11 cellular contexts compared by ENCODE assay signal in the genomic region with DNA sequence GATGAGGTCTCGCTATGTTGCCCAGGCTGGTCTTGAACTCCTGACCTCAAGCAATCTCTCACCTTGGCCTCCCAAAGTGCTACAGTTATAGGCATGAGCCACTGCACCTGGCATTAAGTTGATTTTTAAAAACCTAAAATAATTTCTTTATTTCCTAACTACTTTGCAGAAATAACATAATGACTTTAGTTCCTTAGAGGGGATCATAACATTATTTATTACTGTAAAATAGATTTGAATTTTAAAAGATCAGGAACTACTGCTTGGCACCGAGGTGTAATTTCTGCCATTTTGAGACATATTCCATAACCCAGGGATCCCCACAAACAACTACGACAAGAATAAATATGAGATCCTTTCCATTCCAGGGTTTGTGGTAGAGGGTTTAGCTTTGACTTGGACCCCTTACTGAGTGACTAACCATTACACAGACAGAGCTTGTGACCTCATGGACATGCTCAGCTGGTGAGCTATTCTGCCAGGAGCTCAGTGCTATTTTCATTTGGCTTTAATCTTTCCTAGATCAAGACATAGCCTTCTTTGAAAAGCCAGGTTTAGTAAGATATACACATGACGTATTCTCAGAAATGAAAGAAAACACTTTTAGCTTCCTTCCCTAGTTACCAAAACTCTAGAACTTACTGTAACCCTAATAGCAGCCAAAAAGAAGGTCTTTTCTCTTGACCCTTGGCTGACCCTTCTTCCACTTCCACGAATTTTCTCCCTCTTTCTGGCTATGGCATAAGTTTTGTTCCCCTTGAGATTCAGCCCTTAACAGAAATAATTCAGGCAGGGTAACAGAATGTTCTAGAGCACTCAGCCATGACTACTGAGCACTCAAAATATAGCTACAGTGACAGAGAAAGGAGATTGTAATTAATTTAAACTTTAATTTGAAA.
DNase-seq lines count a peak whose midpoint lies in the region; ATAC-seq and TF ChIP-seq lines count a peak whose summit lies in the region.
"Had no signal": no experiment of that assay in that cellular context is flagged by ENCODE, and none has a peak within 500 bp of the region (broad histone marks: within the 10 kb centered on the region; RNA-seq: fewer than 3 reads in every experiment).

No MANE protein-coding gene starts in this region.

- POLR2A ChIA-PET in HEK293 (lab: Yijun Ruan, JAX) = no interaction called here

- no peaks in the 10 kb centered on the region for H3K4me1 ChIP-seq in HEK293 (ENCODE audit: control insufficient read depth, insufficient read depth, low read length)
- H3K4me1 ChIP-seq: Peyer's patch had no signal

- H3K36me3 ChIP-seq in HEK293 (ENCODE audit: control insufficient read depth in 2 of 2, insufficient read depth in 1 of 2, low read length in 2 of 2) = no peaks in the 10 kb centered on the region
- H3K36me3 ChIP-seq: Peyer's patch had no signal

- no peak for ATAC-seq in HG03159 (IDR thresholded peaks at IDR 0.05; ENCODE audit: unreplicated experiment)
- ATAC-seq in GM19463 (IDR thresholded peaks at IDR 0.05; ENCODE audit: unreplicated experiment) = no peak

- no peaks in the 10 kb centered on the region for H3K27me3 ChIP-seq in layer of hippocampus (ENCODE audit: control insufficient read depth, insufficient read depth, low read length)
- H3K27me3 ChIP-seq: Peyer's patch had no signal

- CTCF ChIA-PET in HEK293 (lab: Yijun Ruan, JAX) = no interaction called here

- H3K27ac ChIP-seq in HEK293 (ENCODE audit: extremely low read depth, low read depth, low read length) (no peak overlapping the region), layer of hippocampus (ENCODE audit: low read depth, low read length) (peak overlapping the region; percentile 21)

- TF ChIP-seq CTCF in HEK293 (tag by site-specific recombination; IDR thresholded peaks at IDR 0.05) = no peak

- H3K4me3 ChIP-seq in HEK293 (ENCODE audit: low read depth, low read length) = no peak overlapping the region
- H3K4me3 ChIP-seq: Peyer's patch had no signal

- DNase-seq in brain pericyte (ENCODE audit: low read depth, low spot score) (peak; percentile 80), stromal cell of bone marrow (ENCODE audit: low read depth) (peak; percentile 76), globus pallidus (ENCODE audit: low spot score) (no peak)
- no peak for DNase-seq in effector CD8-positive, alpha-beta T cell (lab: John Stamatoyannopoulos, UW)
- DNase-seq: activated CD4-positive, alpha-beta memory T cell treated with anti-CD3 and anti-CD28 coated beads, Interleukin-2, amount 10 ng/mL, durations not matched to agents 7 days and 5 days; Peyer's patch; stimulated activated CD4-positive, alpha-beta T cell treated with anti-CD3 and anti-CD28 coated beads, Interleukin-1b, Interleukin-23, amount 100 ng/mL, for 48 hours had no signal

- H3K9me3 ChIP-seq in HEK293 (ENCODE audit: control insufficient read depth, insufficient read depth, low read depth, low read length) = no peaks in the 10 kb centered on the region
- H3K9me3 ChIP-seq: Peyer's patch had no signal

TF ChIP-seq in HEK293, 187 proteins besides CTCF, POLR2A, EP300 and RAD21:
- TF ChIP-seq ZIC2 (tag by site-specific recombination; IDR thresholded peaks at IDR 0.05) (0 out of 2 replicates have a peak, but pooled peaks have one; percentile 37), ZNF677 (tag by site-specific recombination; IDR thresholded peaks at IDR 0.05) (no peak)

Comparison
In these comparisons a context has a peak if more than half of its experiments do, and no peak if none do; other contexts are left out.
1. DNase-seq: peak in brain pericyte (single experiment) and stromal cell of bone marrow (single experiment); none in globus pallidus (single experiment) and effector CD8-positive, alpha-beta T cell (single experiment).